Comparison of ENCODE assay signal across 1 cellular context in genomic region chr2:120632796-120633646, GRCh38.
TF ChIP-seq lines count a peak whose summit lies in the region.

No MANE protein-coding gene starts in this region.

TF ChIP-seq in H1, 55 proteins besides CTCF, POLR2A, EP300 and RAD21:
- TF ChIP-seq YY1 (IDR thresholded peaks at IDR 0.05; ENCODE audit: low read depth, low read length) (no peak), TAF1 (IDR thresholded peaks at IDR 0.05; ENCODE audit: low read depth, low read length) (no peak), MAX (IDR thresholded peaks at IDR 0.05) (0 out of 2 replicates have a peak, but pooled peaks have one; percentile 29), BACH1 (IDR thresholded peaks at IDR 0.05; ENCODE audit: low read length) (no peak), HDAC2 (IDR thresholded peaks at IDR 0.05; ENCODE audit: borderline replicate concordance in 1 of 2, low read depth in 2 of 2, low read length in 2 of 2) (no peak), RBBP5 (IDR thresholded peaks at IDR 0.05; ENCODE audit: borderline replicate concordance, low read depth, low read length) (no peak), TBP (IDR thresholded peaks at IDR 0.05; ENCODE audit: low read depth, low read length) (no peak)
